In genomic region chr13:76886292-76887061, GRCh38 we compare ENCODE assay signal across 8 cellular contexts. TPM values are rescaled to one million over a fixed set of nuclear protein-coding genes. Genes with fewer than 3 reads are reported as not detected.
DNase-seq lines count a peak whose midpoint lies in the region; ATAC-seq and TF ChIP-seq lines count a peak whose summit lies in the region.

TSS of gene KCTD12 (minus strand) at chr13:76886405. CDS start at chr13:76886148, 257 bp downstream.

- peak within 1 kb of the TSS; percentile 65 for H3K27ac ChIP-seq in psoas muscle

- TF ChIP-seq CTCF in psoas muscle (IDR thresholded peaks at IDR 0.05), result peak; percentile 42

- no peaks in the 10 kb centered on the region for H3K36me3 ChIP-seq in psoas muscle (ENCODE audit: insufficient read depth in 1 of 2, low read depth in 1 of 2)

- DNase-seq in GDM1 (lab: John Stamatoyannopoulos, UW), result peak; percentile 86
- DNase-seq in LHCN-M2 (ENCODE audit: low read depth), result peak; percentile 88
- DNase-seq in T-helper 1 cell, result peak; percentile 42 to 77 (median 66)
- peak in 52 of 56 donors; percentile 28 to 82 (median 64) for DNase-seq in amygdala (lab: John Stamatoyannopoulos, UW)
- peak; percentile 96 for DNase-seq in left ventricle myocardium superior
- peak; percentile 89 to 93 for DNase-seq in psoas muscle
- peak; percentile 89 for DNase-seq in ureter (ENCODE audit: low spot score)

- H3K9me3 ChIP-seq in psoas muscle, result no peaks in the 10 kb centered on the region

- peak within 1 kb of the TSS; percentile 79 for H3K4me3 ChIP-seq in psoas muscle

- WGBS in psoas muscle, 3 donors, result 0 to 1% (median 0%) methylated on average over 52 to 82 of the region's 82 CpGs

- peaks cover 5% of the 10 kb centered on the region for H3K4me1 ChIP-seq in psoas muscle

- ATAC-seq in GM21786 (IDR thresholded peaks at IDR 0.05; ENCODE audit: unreplicated experiment) (peak; percentile 60), left ventricle myocardium superior (peak; percentile 88), psoas muscle (peak; percentile 81 to 90 (median 86))

- H3K27me3 ChIP-seq in psoas muscle (ENCODE audit: insufficient read depth in 3 of 3, low read length in 2 of 3), result peaks cover 0 to 30% (median 0%) of the 10 kb centered on the region in 3 donors

- intact Hi-C loops in left ventricle myocardium superior (cut with micrococcal nuclease) (no loop called here), psoas muscle (cut with DNase I) (loop anchor here in 1 of 2 donors (5.0 kb wide), 1 partner anchor 219 kb away; no protein-coding TSS in a partner anchor)

RNA-seq across cellular contexts. Expression of gene KCTD12, which starts in this region (rescaled TPM):
- total RNA-seq in LHCN-M2 (2014; rRNA removed) (97.0 and 137 TPM in 2 replicates), left ventricle myocardium superior (39.6 TPM), psoas muscle (10 to 100 TPM; 22.4 to 31.3 (median 26.7) TPM), ureter (56.0 TPM)
- polyA plus RNA-seq in LHCN-M2 (2012), result 8.0 TPM
- 10 to 100 TPM; 11.6 to 19.2 (median 14.4) TPM for polyA plus RNA-seq in psoas muscle

Comparison
In these comparisons a context has a peak if more than half of its experiments do, and no peak if none do; other contexts are left out.
1. Peak in every context shown above with its lines: DNase-seq, ATAC-seq, H3K4me3 ChIP-seq and H3K27ac ChIP-seq.